In genomic region chr9:121279841-121280388, GRCh38 we compare ENCODE assay signal across 15 cellular contexts. TPM values are rescaled to one million over a fixed set of nuclear protein-coding genes. Genes with fewer than 3 reads are reported as not detected.
A peak's percentile ranks its signal among the peaks of the same experiment; 100 is the strongest.
DNase-seq lines count a peak whose midpoint lies in the region; ATAC-seq and TF ChIP-seq lines count a peak whose summit lies in the region.
"Had no signal": no experiment of that assay in that cellular context is flagged by ENCODE, and none has a peak within 500 bp of the region (broad histone marks: within the 10 kb centered on the region; RNA-seq: fewer than 3 reads in every experiment).

No MANE protein-coding gene starts in this region.

- H3K4me3 Mint-ChIP-seq in MCF 10A (ENCODE audit: unreplicated experiment): no peak overlapping the region
- H3K4me3 Mint-ChIP-seq: activated T-cell treated with anti-CD3 and anti-CD28 coated beads, Interleukin-2, amount 50 U/mL, for 72 hours; stimulated activated memory B cell treated with anti-CD40 and anti-IgM and Interleukin-4, amounts not matched to agents 10 μg/mL and 1 μg/mL and 100 μg/mL, for 72 hours; WTC11 had no signal

- H3K4me3 ChIP-seq in mammary epithelial cell (replicated peaks in 1 of 3; ENCODE audit: insufficient read depth in 1 of 3, low read depth in 2 of 3, low read length in 3 of 3) (no peak overlapping the region), heart right ventricle (no peak overlapping the region), prostate gland (no peak overlapping the region), vagina (no peak overlapping the region)

- intact Hi-C loops in MCF 10A (cut with micrococcal nuclease): no loop called here
- intact Hi-C loops in mammary epithelial cell (cut with micrococcal nuclease): loop anchor here (2.0 to 10.0 kb wide), 3 partner anchors 67 to 205 kb away; partner anchors contain the start of gene CNTRL
- intact Hi-C loops in heart right ventricle (cut with DNase I): loop anchor here in 7 of 10 donors (2.0 to 10.0 kb wide), 8 partner anchors 32 to 97 kb away; partner anchors contain the start of genes STOM (in 2 of the 7) and RAB14 (in 1 of the 7)
- intact Hi-C loops in prostate gland (cut with DNase I): loop anchor here (5.0 to 10.0 kb wide), 3 partner anchors 37 to 355 kb away; partner anchors contain the start of genes STOM and TRAF1
- intact Hi-C loops in vagina (cut with DNase I): no loop called here

- no peak for TF ChIP-seq POLR2A in prostate gland (IDR thresholded peaks at IDR 0.05)
- TF ChIP-seq POLR2A in vagina (IDR thresholded peaks at IDR 0.05): no peak

- H3K27ac ChIP-seq in mammary epithelial cell (ENCODE audit: insufficient read depth, low read depth, low read length) (no peak overlapping the region), heart right ventricle (peak overlapping the region in 9 of 10 donors; percentile 93 to 100 (median 98)), prostate gland (peak overlapping the region; percentile 85 to 90), vagina (peak overlapping the region; percentile 97)

- 73% methylated on average over 9 of the region's 10 CpGs for WGBS in mammary epithelial cell (ENCODE audit: low coverage, missing lambda C conversion rate)
- 79 to 83% methylated on average over 10 of the region's 10 CpGs for WGBS in heart right ventricle, 2 donors
- WGBS in prostate gland: 69% methylated on average over 10 of the region's 10 CpGs

- peaks cover 73% of the 10 kb centered on the region for H3K4me1 Mint-ChIP-seq in MCF 10A (ENCODE audit: insufficient read depth, unreplicated experiment)

- TF ChIP-seq CTCF in MCF 10A (IDR thresholded peaks at IDR 0.05; ENCODE audit: unreplicated experiment): no peak
- TF ChIP-seq CTCF in mammary epithelial cell (conservative IDR thresholded peaks at IDR 0.05 in 1 of 2, IDR thresholded peaks at IDR 0.05 in 1 of 2; ENCODE audit: extremely low read depth in 1 of 2, insufficient read depth in 1 of 2, low read depth in 1 of 2, low read length in 2 of 2): no peak
- no peak for TF ChIP-seq CTCF in heart right ventricle (IDR thresholded peaks at IDR 0.05)
- TF ChIP-seq CTCF in prostate gland (IDR thresholded peaks at IDR 0.05): no peak
- no peak for TF ChIP-seq CTCF in vagina (IDR thresholded peaks at IDR 0.05)

- H3K36me3 Mint-ChIP-seq in MCF 10A (ENCODE audit: insufficient read depth, unreplicated experiment): no peaks in the 10 kb centered on the region

- no TSS peak for BruUV-seq in MCF 10A (replicated peaks; lab: Mats Ljungman, UMichigan)
- no TSS peak for BruUV-seq in mammary epithelial cell (replicated peaks; lab: Mats Ljungman, UMichigan)

- ATAC-seq in heart right ventricle (no peak), GM18907 (IDR thresholded peaks at IDR 0.05; ENCODE audit: unreplicated experiment) (no peak)
- no peak for ATAC-seq in activated CD4-positive, CD25-positive, alpha-beta regulatory T cell treated with anti-CD3 and anti-CD28 coated beads, Interleukin-2, amount 50 U/mL, for 24 hours
- ATAC-seq: activated T-cell treated with anti-CD3 and anti-CD28 coated beads, Interleukin-2, amount 50 U/mL, for 72 hours; esophagus mucosa; stimulated activated memory B cell treated with anti-CD40 and anti-IgM and Interleukin-4, amounts not matched to agents 10 μg/mL and 1 μg/mL and 100 μg/mL, for 72 hours; WTC11 had no signal

- no peak overlapping the region for H3K9ac ChIP-seq in mammary epithelial cell (ENCODE audit: insufficient read depth, low read length)

- H3K27me3 ChIP-seq in mammary epithelial cell (ENCODE audit: insufficient read depth, low read length) (no peaks in the 10 kb centered on the region), heart right ventricle (no peaks in the 10 kb centered on the region), prostate gland (replicated peaks; ENCODE audit: insufficient read depth) (no peaks in the 10 kb centered on the region), vagina (no peaks in the 10 kb centered on the region)

- H4K20me1 ChIP-seq in mammary epithelial cell (ENCODE audit: insufficient read depth, low read length): no peaks in the 10 kb centered on the region

- peaks cover 64% of the 10 kb centered on the region for H3K79me2 ChIP-seq in mammary epithelial cell (ENCODE audit: insufficient read depth, low read length)

- H3K27ac Mint-ChIP-seq in MCF 10A (ENCODE audit: low read depth, unreplicated experiment): peak overlapping the region; percentile 96
- H3K27ac Mint-ChIP-seq: activated T-cell treated with anti-CD3 and anti-CD28 coated beads, Interleukin-2, amount 50 U/mL, for 72 hours; WTC11 had no signal

- dilution Hi-C loops in mammary epithelial cell (cut with HindIII; ENCODE audit: low sequenced_read_pairs): loop anchor here (5.0 kb wide), 2 partner anchors 48 to 122 kb away; no protein-coding TSS in a partner anchor

- H3K9me3 ChIP-seq in mammary epithelial cell (replicated peaks; ENCODE audit: insufficient read depth, low read length) (no peaks in the 10 kb centered on the region), heart right ventricle (no peaks in the 10 kb centered on the region), prostate gland (no peaks in the 10 kb centered on the region), vagina (no peaks in the 10 kb centered on the region)

- DNase-seq in MCF 10A (ENCODE audit: unreplicated experiment): no peak
- DNase-seq in mammary epithelial cell: no peak
- no peak for DNase-seq in heart right ventricle
- DNase-seq in prostate gland (ENCODE audit: low spot score): no peak
- DNase-seq in vagina (ENCODE audit: extremely low spot score in 2 of 2): no peak
- DNase-seq in GDM1 (lab: John Stamatoyannopoulos, UW): no peak
- DNase-seq: activated T-cell treated with anti-CD3 and anti-CD28 coated beads, Interleukin-2, amount 50 U/mL, for 72 hours; DMS 273 treated with DMSO at 0.1 percent for 48 hours; NCI-H345; stimulated activated CD4-positive, alpha-beta T cell treated with anti-CD3 and anti-CD28 coated beads, Interleukin-1b, Interleukin-23, amount 100 ng/mL, for 48 hours had no signal

- no peaks in the 10 kb centered on the region for H3K27me3 Mint-ChIP-seq in MCF 10A (ENCODE audit: insufficient read depth, unreplicated experiment)
- H3K27me3 Mint-ChIP-seq: stimulated activated memory B cell treated with anti-CD40 and anti-IgM and Interleukin-4, amounts not matched to agents 10 μg/mL and 1 μg/mL and 100 μg/mL, for 72 hours had no signal

- no peak overlapping the region for H2AFZ ChIP-seq in mammary epithelial cell (ENCODE audit: low read depth, low read length)

- H3K36me3 ChIP-seq in mammary epithelial cell (ENCODE audit: insufficient read depth, low read length) (no peaks in the 10 kb centered on the region), heart right ventricle (peaks cover 0 to 4% (median 0%) of the 10 kb centered on the region in 9 donors), prostate gland (no peaks in the 10 kb centered on the region), vagina (no peaks in the 10 kb centered on the region)

- H3K4me1 ChIP-seq in mammary epithelial cell (ENCODE audit: insufficient read depth, low read length): peaks cover 79% of the 10 kb centered on the region
- H3K4me1 ChIP-seq in heart right ventricle: peaks cover 49 to 95% (median 87%) of the 10 kb centered on the region in 9 donors
- no peaks in the 10 kb centered on the region for H3K4me1 ChIP-seq in prostate gland (replicated peaks)
- peaks cover 95% of the 10 kb centered on the region for H3K4me1 ChIP-seq in vagina

- CTCF ChIA-PET in MCF 10A (lab: Yijun Ruan, JAX): interaction anchor here (1.0 to 2.0 kb wide), 14 partner anchors 9 to 119 kb away, joined by 3 to 28 read pairs (median 6); partner anchors contain the start of gene GSN
- CTCF ChIA-PET in mammary epithelial cell (lab: Charles Lee; ENCODE audit: low non-redundant PET): no interaction called here

- in situ Hi-C loops in mammary epithelial cell (cut with MboI; ENCODE audit: low sequenced_read_pairs in 2 of 2): loop anchor here in 1 of 2 donors (10.0 kb wide), 1 partner anchor 65 kb away; no protein-coding TSS in a partner anchor

- no peak overlapping the region for H3K4me2 ChIP-seq in mammary epithelial cell (ENCODE audit: insufficient read depth, low read depth, low read length)

- no peaks in the 10 kb centered on the region for H3K9me3 Mint-ChIP-seq in MCF 10A (ENCODE audit: unreplicated experiment)
- H3K9me3 Mint-ChIP-seq: activated T-cell treated with anti-CD3 and anti-CD28 coated beads, Interleukin-2, amount 50 U/mL, for 72 hours; stimulated activated memory B cell treated with anti-CD40 and anti-IgM and Interleukin-4, amounts not matched to agents 10 μg/mL and 1 μg/mL and 100 μg/mL, for 72 hours; WTC11 had no signal

- POLR2A ChIA-PET in MCF 10A (lab: Yijun Ruan, JAX): interaction anchor here (0.9 to 5.5 kb wide), 8 partner anchors 10 to 158 kb away, joined by 3 to 33 read pairs (median 6); partner anchors contain the start of gene GSN

RNA-seq across cellular contexts. Expression of gene GSN, which starts 12.0 kb away (rescaled TPM):
- total RNA-seq in MCF 10A (2022) (21.9 and 24.9 TPM in 2 replicates), mammary epithelial cell (100 to 1,000 TPM; 196 to 723 TPM), heart right ventricle (100 to 1,000 TPM; 532 to 861 (median 668) TPM), prostate gland (100 to 1,000 TPM; 390 to 690 TPM), vagina (2,053 TPM)
- polyA plus RNA-seq in mammary epithelial cell (462 TPM), heart right ventricle (100 to 1,000 TPM; 360 to 823 TPM)
- 325 TPM for polyA minus RNA-seq in mammary epithelial cell

Comparison
In these comparisons a context has a peak if more than half of its experiments do, and no peak if none do; other contexts are left out.
1. intact Hi-C loops: an anchor here in mammary epithelial cell (2.0 to 10.0 kb wide), heart right ventricle (2.0 to 10.0 kb wide) and prostate gland (5.0 to 10.0 kb wide); none called in MCF 10A and vagina.